ENCODE assay signal across 23 cellular contexts in the genomic region with DNA sequence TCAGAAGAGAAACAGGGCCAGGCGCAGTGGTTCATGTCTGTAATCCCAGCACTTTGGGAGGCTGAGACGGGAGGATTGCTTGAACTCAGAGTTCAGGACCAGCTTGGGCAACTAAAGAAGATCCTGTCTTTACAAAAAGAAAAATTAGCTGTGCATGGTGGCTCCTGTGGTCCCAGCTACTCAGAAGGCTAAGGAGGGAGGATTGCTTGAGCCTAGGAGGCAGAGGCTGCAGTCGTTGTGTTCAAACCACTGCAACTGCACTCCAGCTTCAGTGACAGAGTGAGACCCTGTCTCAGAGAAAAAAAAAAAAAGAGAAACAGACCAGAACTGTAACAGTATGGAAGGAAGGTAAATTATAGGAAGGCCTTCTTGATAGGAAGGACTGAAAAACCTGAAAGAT. TPM values are rescaled to one million over a fixed set of nuclear protein-coding genes. Genes with fewer than 3 reads are reported as not detected.
A peak's percentile ranks its signal among the peaks of the same experiment; 100 is the strongest.
DNase-seq lines count a peak whose midpoint lies in the region; ATAC-seq and TF ChIP-seq lines count a peak whose summit lies in the region.
"Had no signal": no experiment of that assay in that cellular context is flagged by ENCODE, and none has a peak within 500 bp of the region (broad histone marks: within the 10 kb centered on the region; RNA-seq: fewer than 3 reads in every experiment).

No MANE protein-coding gene starts in this region.

- H3K36me3 Mint-ChIP-seq in glutamatergic neuron (ENCODE audit: unreplicated experiment) = no peaks in the 10 kb centered on the region
- H3K36me3 Mint-ChIP-seq in natural killer cell treated with Interleukin-12 subunit alpha and Interleukin-12 subunit beta and Interleukin-15 and Interleukin-18, amount 100 ng/mL, for 72 hours = no peaks in the 10 kb centered on the region
- no peaks in the 10 kb centered on the region for H3K36me3 Mint-ChIP-seq in activated CD4-positive, alpha-beta T cell treated with anti-CD3 and anti-CD28 coated beads, Interleukin-2, amount 10 ng/mL, durations not matched to agents 7 days and 5 days (ENCODE audit: low read depth)
- H3K36me3 Mint-ChIP-seq: IgD-negative memory B cell had no signal

- peak overlapping the region; percentile 28 for H3K27ac Mint-ChIP-seq in glutamatergic neuron (ENCODE audit: unreplicated experiment)
- H3K27ac Mint-ChIP-seq in natural killer cell treated with Interleukin-12 subunit alpha and Interleukin-12 subunit beta and Interleukin-15 and Interleukin-18, amount 100 ng/mL, for 72 hours = no peak overlapping the region
- H3K27ac Mint-ChIP-seq in activated CD4-positive, alpha-beta T cell treated with anti-CD3 and anti-CD28 coated beads, Interleukin-2, amount 10 ng/mL, durations not matched to agents 7 days and 5 days = no peak overlapping the region
- H3K27ac Mint-ChIP-seq: B cell, IgD-negative memory B cell had no signal

- peaks cover 30% of the 10 kb centered on the region for H3K4me1 Mint-ChIP-seq in glutamatergic neuron (ENCODE audit: low read depth, unreplicated experiment)
- no peaks in the 10 kb centered on the region for H3K4me1 Mint-ChIP-seq in natural killer cell treated with Interleukin-12 subunit alpha and Interleukin-12 subunit beta and Interleukin-15 and Interleukin-18, amount 100 ng/mL, for 72 hours (ENCODE audit: low read depth in 2 of 2)
- no peaks in the 10 kb centered on the region for H3K4me1 Mint-ChIP-seq in activated CD4-positive, alpha-beta T cell treated with anti-CD3 and anti-CD28 coated beads, Interleukin-2, amount 10 ng/mL, durations not matched to agents 7 days and 5 days
- H3K4me1 Mint-ChIP-seq: B cell had no signal

- H3K9me3 Mint-ChIP-seq in glutamatergic neuron (ENCODE audit: unreplicated experiment) = peaks cover 1% of the 10 kb centered on the region
- H3K9me3 Mint-ChIP-seq in natural killer cell treated with Interleukin-12 subunit alpha and Interleukin-12 subunit beta and Interleukin-15 and Interleukin-18, amount 100 ng/mL, for 72 hours = no peaks in the 10 kb centered on the region
- no peaks in the 10 kb centered on the region for H3K9me3 Mint-ChIP-seq in activated CD4-positive, alpha-beta T cell treated with anti-CD3 and anti-CD28 coated beads, Interleukin-2, amount 10 ng/mL, durations not matched to agents 7 days and 5 days
- H3K9me3 Mint-ChIP-seq: IgD-negative memory B cell had no signal

- CTCF ChIA-PET in activated CD4-positive, alpha-beta T cell treated with anti-CD3 and anti-CD28 coated beads, Interleukin-2, amount 10 ng/mL, durations not matched to agents 7 days and 5 days (lab: Charles Lee) = no interaction called here

- ATAC-seq in natural killer cell treated with Interleukin-12 subunit alpha and Interleukin-12 subunit beta and Interleukin-15 and Interleukin-18, amount 100 ng/mL, for 72 hours = no peak
- ATAC-seq in esophagus mucosa = no peak

- DNase-seq in NCI-H82 (lab: John Stamatoyannopoulos, UW) (peak; percentile 50), NCI-H82 treated with DMSO at 0.1 percent for 48 hours (lab: John Stamatoyannopoulos, UW; ENCODE audit: unreplicated experiment) (no peak), SK-N-MC (ENCODE audit: low read depth, low spot score) (no peak), glutamatergic neuron (no peak), NCI-H1092 treated with DMSO at 0.1 percent for 48 hours (lab: John Stamatoyannopoulos, UW) (no peak)
- DNase-seq in natural killer cell treated with Interleukin-12 subunit alpha and Interleukin-12 subunit beta and Interleukin-15 and Interleukin-18, amount 100 ng/mL, for 72 hours (ENCODE audit: low spot score) = no peak
- DNase-seq in activated CD4-positive, alpha-beta T cell treated with anti-CD3 and anti-CD28 coated beads, Interleukin-2, amount 10 ng/mL, durations not matched to agents 7 days and 5 days = no peak
- DNase-seq: DMS 273 treated with DMSO at 0.1 percent for 48 hours, DND-41, H7, Karpas-422, MM.1S, NCI-H1092, NCI-H1694, NCI-H2081 treated with DMSO at 0.1 percent for 48 hours, NCI-H446 treated with DMSO at 0.1 percent for 48 hours, NCI-H748 treated with DMSO at 0.1 percent for 48 hours, RPMI8226 had no signal

- no peak overlapping the region for H3K4me3 ChIP-seq in SK-N-MC

- no peaks in the 10 kb centered on the region for H3K36me3 ChIP-seq in SK-N-MC (ENCODE audit: insufficient read depth, low read length)

- no peak for TF ChIP-seq CTCF in glutamatergic neuron (IDR thresholded peaks at IDR 0.05; ENCODE audit: partially characterized antibody, unreplicated experiment)

- peak overlapping the region; percentile 35 for H3K9ac ChIP-seq in SK-N-MC (ENCODE audit: insufficient read length)

- H3K27me3 Mint-ChIP-seq in glutamatergic neuron (ENCODE audit: unreplicated experiment) = no peaks in the 10 kb centered on the region
- H3K27me3 Mint-ChIP-seq in natural killer cell treated with Interleukin-12 subunit alpha and Interleukin-12 subunit beta and Interleukin-15 and Interleukin-18, amount 100 ng/mL, for 72 hours = peaks cover 0 to 7% of the 10 kb centered on the region in 2 donors
- H3K27me3 Mint-ChIP-seq in activated CD4-positive, alpha-beta T cell treated with anti-CD3 and anti-CD28 coated beads, Interleukin-2, amount 10 ng/mL, durations not matched to agents 7 days and 5 days = peaks cover 15% of the 10 kb centered on the region

- H3K27ac ChIP-seq in SK-N-MC = peak overlapping the region; percentile 94
- H3K27ac ChIP-seq: 22Rv1, HL-60 had no signal

- no peaks in the 10 kb centered on the region for H3K9me3 ChIP-seq in SK-N-MC (ENCODE audit: low read depth, low read length)

- POLR2A ChIA-PET in activated CD4-positive, alpha-beta T cell treated with anti-CD3 and anti-CD28 coated beads, Interleukin-2, amount 10 ng/mL, durations not matched to agents 7 days and 5 days (lab: Charles Lee) = no interaction called here

- no peak overlapping the region for H3K4me3 Mint-ChIP-seq in glutamatergic neuron (ENCODE audit: unreplicated experiment)
- no peak overlapping the region for H3K4me3 Mint-ChIP-seq in natural killer cell treated with Interleukin-12 subunit alpha and Interleukin-12 subunit beta and Interleukin-15 and Interleukin-18, amount 100 ng/mL, for 72 hours
- H3K4me3 Mint-ChIP-seq in activated CD4-positive, alpha-beta T cell treated with anti-CD3 and anti-CD28 coated beads, Interleukin-2, amount 10 ng/mL, durations not matched to agents 7 days and 5 days = no peak overlapping the region
- H3K4me3 Mint-ChIP-seq: B cell, IgD-negative memory B cell had no signal

RNA-seq across cellular contexts. Expression of a gene that starts 10.3 kb away (rescaled TPM):
- 100 TPM for total RNA-seq in glutamatergic neuron (ENCODE audit: unreplicated experiment)
- total RNA-seq in natural killer cell treated with Interleukin-12 subunit alpha and Interleukin-12 subunit beta and Interleukin-15 and Interleukin-18, amount 100 ng/mL, for 72 hours = 1 to 10 TPM; 1.5 to 1.7 TPM
- 1 to 10 TPM; 2.1 to 2.2 TPM for total RNA-seq in activated CD4-positive, alpha-beta T cell treated with anti-CD3 and anti-CD28 coated beads, Interleukin-2, amount 10 ng/mL, durations not matched to agents 7 days and 5 days
- total RNA-seq in esophagus mucosa = 123 TPM

Comparison
In these comparisons a context has a peak if more than half of its experiments do, and no peak if none do; other contexts are left out.
1. RNA of a gene that starts 10.3 kb away (total RNA-seq): 123 TPM in esophagus mucosa (single experiment) and 100 TPM in glutamatergic neuron (single experiment); 2.1 to 2.2 TPM in activated CD4-positive, alpha-beta T cell treated with anti-CD3 and anti-CD28 coated beads, Interleukin-2, amount 10 ng/mL, durations not matched to agents 7 days and 5 days and 1.5 to 1.7 TPM in natural killer cell treated with Interleukin-12 subunit alpha and Interleukin-12 subunit beta and Interleukin-15 and Interleukin-18, amount 100 ng/mL, for 72 hours; every median in the first group is over 10 times any median in the second.